29 cellular contexts compared by ENCODE assay signal in the genomic region with DNA sequence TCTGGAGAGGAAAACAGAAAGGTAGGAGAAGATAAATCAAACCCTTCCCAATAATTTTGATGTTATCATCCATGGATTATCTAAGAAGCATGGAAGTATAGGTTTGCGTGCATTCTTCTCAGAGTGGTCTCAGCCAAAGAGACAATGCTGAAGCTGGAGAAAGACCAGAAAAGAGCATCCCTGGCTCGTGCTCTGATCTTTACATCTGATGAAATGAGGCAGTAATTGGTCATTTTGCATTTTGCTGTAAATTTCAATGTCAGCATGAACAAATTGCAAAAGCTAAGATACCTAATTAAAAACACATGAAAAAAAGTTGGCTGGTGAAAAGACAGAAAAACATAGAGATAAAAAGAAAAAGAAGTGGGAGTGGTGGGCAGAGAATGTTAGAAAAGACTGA.
"Had no signal": no experiment of that assay in that cellular context is flagged by ENCODE, and none has a peak within 500 bp of the region (broad histone marks: within the 10 kb centered on the region; RNA-seq: fewer than 3 reads in every experiment).

No MANE protein-coding gene starts in this region.

- H3K27me3 ChIP-seq: breast epithelium, SJCRH30 had no signal

- H3K4me1 ChIP-seq: breast epithelium, SJCRH30 had no signal

- H3K4me3 ChIP-seq: breast epithelium, SJCRH30 had no signal

- H3K27ac Mint-ChIP-seq: activated CD4-positive, alpha-beta T cell treated with anti-CD3 and anti-CD28 coated beads, Interleukin-2, amount 10 ng/mL, durations not matched to agents 24 days and 14 days; activated naive CD4-positive, alpha-beta T cell treated with anti-CD3 and anti-CD28 coated beads for 36 hours; activated naive CD8-positive, alpha-beta T cell; activated T-helper 17 cell treated with anti-CD3 and anti-CD28 coated beads, Interleukin-2, amount 50 U/mL, for 72 hours; T-helper 17 cell had no signal

- DNase-seq: activated CD4-positive, alpha-beta T cell treated with anti-CD3 and anti-CD28 coated beads for 1 hour; activated CD4-positive, alpha-beta T cell treated with anti-CD3 and anti-CD28 coated beads, Interleukin-2, amount 10 ng/mL, durations not matched to agents 24 days and 14 days; activated CD4-positive, alpha-beta T cell treated with anti-CD3 and anti-CD28 coated beads, Interleukin-2, amount 50 U/mL, for 48 hours; activated CD8-positive, alpha-beta memory T cell treated with anti-CD3 and anti-CD28 coated beads for 24 hours; activated gamma-delta T cell; activated naive CD4-positive, alpha-beta T cell treated with anti-CD3 and anti-CD28 coated beads for 36 hours; activated T-cell treated with anti-CD3 and anti-CD28 coated beads, Interleukin-2, amount 50 U/mL, for 4 hours; aorta; caudate nucleus; NCI-H1092; NCI-H1417 treated with DMSO at 0.1 percent for 48 hours; NCI-H1694 treated with DMSO at 0.1 percent for 48 hours; NCI-H2029 treated with DMSO at 0.1 percent for 48 hours; NCI-H345; NCI-H510A; NCI-H526 treated with DMSO at 0.1 percent for 48 hours; NK-92 treated with Interleukin-12 subunit alpha and Interleukin-12 subunit beta, amount 100 ng/mL, for 24 hours; OCI-M1; Right ventricle myocardium superior; SJCRH30; T-helper 17 cell; T-helper 9 cell had no signal

- H3K36me3 ChIP-seq: breast epithelium, SJCRH30 had no signal

- H3K9me3 ChIP-seq: breast epithelium, SJCRH30 had no signal

- H3K4me3 Mint-ChIP-seq: activated CD4-positive, alpha-beta T cell treated with anti-CD3 and anti-CD28 coated beads, Interleukin-2, amount 10 ng/mL, durations not matched to agents 24 days and 14 days; activated naive CD4-positive, alpha-beta T cell treated with anti-CD3 and anti-CD28 coated beads for 36 hours; activated naive CD8-positive, alpha-beta T cell; activated T-cell treated with anti-CD3 and anti-CD28 coated beads, Interleukin-2, amount 50 U/mL, for 4 hours; activated T-helper 17 cell treated with anti-CD3 and anti-CD28 coated beads, Interleukin-2, amount 50 U/mL, for 72 hours; T-helper 17 cell; WTC11 had no signal

- H3K4me1 Mint-ChIP-seq: WTC11 had no signal

- H3K9ac ChIP-seq: KMS-11 had no signal

- H3K4me2 ChIP-seq: KMS-11 had no signal

- H3K9me3 Mint-ChIP-seq: activated CD4-positive, alpha-beta T cell treated with anti-CD3 and anti-CD28 coated beads, Interleukin-2, amount 10 ng/mL, durations not matched to agents 24 days and 14 days; activated naive CD4-positive, alpha-beta T cell treated with anti-CD3 and anti-CD28 coated beads for 36 hours; activated T-cell treated with anti-CD3 and anti-CD28 coated beads, Interleukin-2, amount 50 U/mL, for 4 hours; activated T-helper 17 cell treated with anti-CD3 and anti-CD28 coated beads, Interleukin-2, amount 50 U/mL, for 72 hours; WTC11 had no signal

- ATAC-seq: activated T-cell treated with anti-CD3 and anti-CD28 coated beads, Interleukin-2, amount 50 U/mL, for 4 hours; activated T-helper 17 cell treated with anti-CD3 and anti-CD28 coated beads, Interleukin-2, amount 50 U/mL, for 72 hours; Panc1; T-helper 17 cell; WTC11 had no signal

- H3K27me3 Mint-ChIP-seq: activated CD4-positive, alpha-beta T cell treated with anti-CD3 and anti-CD28 coated beads, Interleukin-2, amount 10 ng/mL, durations not matched to agents 24 days and 14 days; activated naive CD8-positive, alpha-beta T cell; activated T-helper 17 cell treated with anti-CD3 and anti-CD28 coated beads, Interleukin-2, amount 50 U/mL, for 72 hours; T-helper 17 cell had no signal

- H3K27ac ChIP-seq: breast epithelium, KMS-11, RWPE1, SJCRH30 had no signal
